In genomic region chr3:51968883-51969674, GRCh38 we compare ENCODE assay signal across 10 cellular contexts. TPM values are rescaled to one million over a fixed set of nuclear protein-coding genes. Genes with fewer than 3 reads are reported as not detected.
A peak's percentile ranks its signal among the peaks of the same experiment; 100 is the strongest.
DNase-seq lines count a peak whose midpoint lies in the region; ATAC-seq and TF ChIP-seq lines count a peak whose summit lies in the region.
"Had no signal": no experiment of that assay in that cellular context is flagged by ENCODE, and none has a peak within 500 bp of the region (broad histone marks: within the 10 kb centered on the region; RNA-seq: fewer than 3 reads in every experiment).

No MANE protein-coding gene starts in this region.

- no peaks in the 10 kb centered on the region for H3K9me3 ChIP-seq in naive thymus-derived CD4-positive, alpha-beta T cell (ENCODE audit: control insufficient read depth in 2 of 3, low read length in 3 of 3)
- H3K9me3 ChIP-seq in testis: no peaks in the 10 kb centered on the region

- no peaks in the 10 kb centered on the region for H3K27me3 ChIP-seq in naive thymus-derived CD4-positive, alpha-beta T cell (ENCODE audit: control insufficient read depth in 2 of 2, insufficient read depth in 2 of 2, low read length in 2 of 2)
- H3K27me3 ChIP-seq in testis: no peaks in the 10 kb centered on the region

- peak overlapping the region; percentile 83 for H3K4me3 Mint-ChIP-seq in activated T-helper 1 cell treated with anti-CD3 and anti-CD28 coated beads, Interleukin-12 subunit alpha, Interleukin-12 subunit beta, Interleukin-2, Interleukin-4 antibody, amounts not matched to agents 30 ng/mL and 10 ng/mL and 1 ng/mL, durations not matched to agents 14 hours and 24 hours and 36 hours
- H3K4me3 Mint-ChIP-seq in naive thymus-derived CD4-positive, alpha-beta T cell: peak overlapping the region; percentile 12 to 95 (median 66)

- no peaks in the 10 kb centered on the region for H3K36me3 ChIP-seq in naive thymus-derived CD4-positive, alpha-beta T cell (ENCODE audit: control insufficient read depth in 2 of 3, insufficient read depth in 3 of 3, low read length in 3 of 3)
- H3K36me3 ChIP-seq in testis (ENCODE audit: low read depth, missing control alignments): no peaks in the 10 kb centered on the region

- H3K4me1 Mint-ChIP-seq in activated T-helper 1 cell treated with anti-CD3 and anti-CD28 coated beads, Interleukin-12 subunit alpha, Interleukin-12 subunit beta, Interleukin-2, Interleukin-4 antibody, amounts not matched to agents 30 ng/mL and 10 ng/mL and 1 ng/mL, durations not matched to agents 14 hours and 24 hours and 36 hours (ENCODE audit: low read depth): peaks cover 12% of the 10 kb centered on the region
- peaks cover 27 to 57% (median 34%) of the 10 kb centered on the region in 7 donors for H3K4me1 Mint-ChIP-seq in naive thymus-derived CD4-positive, alpha-beta T cell

- no peak for TF ChIP-seq POLR2A in testis (IDR thresholded peaks at IDR 0.05)

- no peak for ATAC-seq in naive thymus-derived CD4-positive, alpha-beta T cell
- no peak for ATAC-seq in HG03045 (IDR thresholded peaks at IDR 0.05; ENCODE audit: unreplicated experiment)

- CTCF ChIA-PET in naive thymus-derived CD4-positive, alpha-beta T cell (lab: Charles Lee): interaction anchor here (1.6 kb wide), 1 partner anchor 14 kb away, joined by 5 read pairs; the partner anchor contains the start of gene ACY1

- no peaks in the 10 kb centered on the region for H3K27me3 Mint-ChIP-seq in activated T-helper 1 cell treated with anti-CD3 and anti-CD28 coated beads, Interleukin-12 subunit alpha, Interleukin-12 subunit beta, Interleukin-2, Interleukin-4 antibody, amounts not matched to agents 30 ng/mL and 10 ng/mL and 1 ng/mL, durations not matched to agents 14 hours and 24 hours and 36 hours (ENCODE audit: insufficient read depth)
- H3K27me3 Mint-ChIP-seq in naive thymus-derived CD4-positive, alpha-beta T cell: peaks cover 0 to 10% (median 0%) of the 10 kb centered on the region in 5 donors

- peak; percentile 57 for DNase-seq in ELF-1 (ENCODE audit: low read depth, low spot score)
- no peak for DNase-seq in activated T-helper 1 cell treated with anti-CD3 and anti-CD28 coated beads, Interleukin-12 subunit alpha, Interleukin-12 subunit beta, Interleukin-2, Interleukin-4 antibody, amounts not matched to agents 30 ng/mL and 10 ng/mL and 1 ng/mL, durations not matched to agents 14 hours and 24 hours and 36 hours (ENCODE audit: low spot score)
- no peak for DNase-seq in naive thymus-derived CD4-positive, alpha-beta T cell
- DNase-seq in SKM-1 (lab: John Stamatoyannopoulos, UW; ENCODE audit: unreplicated experiment): no peak
- DNase-seq in testis: no peak
- DNase-seq: activated effector memory CD4-positive, alpha-beta T cell treated with anti-CD3 and anti-CD28 coated beads, Interleukin-2, amount 50 U/mL, for 16 hours; effector CD8-positive, alpha-beta T cell; T1000 had no signal

- H3K36me3 Mint-ChIP-seq in activated T-helper 1 cell treated with anti-CD3 and anti-CD28 coated beads, Interleukin-12 subunit alpha, Interleukin-12 subunit beta, Interleukin-2, Interleukin-4 antibody, amounts not matched to agents 30 ng/mL and 10 ng/mL and 1 ng/mL, durations not matched to agents 14 hours and 24 hours and 36 hours (ENCODE audit: low read depth): peaks cover 7% of the 10 kb centered on the region
- H3K36me3 Mint-ChIP-seq in naive thymus-derived CD4-positive, alpha-beta T cell: peaks cover 0 to 5% (median 0%) of the 10 kb centered on the region in 5 donors

- H3K9me3 Mint-ChIP-seq in activated T-helper 1 cell treated with anti-CD3 and anti-CD28 coated beads, Interleukin-12 subunit alpha, Interleukin-12 subunit beta, Interleukin-2, Interleukin-4 antibody, amounts not matched to agents 30 ng/mL and 10 ng/mL and 1 ng/mL, durations not matched to agents 14 hours and 24 hours and 36 hours: no peaks in the 10 kb centered on the region
- no peaks in the 10 kb centered on the region for H3K9me3 Mint-ChIP-seq in naive thymus-derived CD4-positive, alpha-beta T cell

- TF ChIP-seq CTCF in C4-2B (conservative IDR thresholded peaks at IDR 0.05) (no peak), testis (IDR thresholded peaks at IDR 0.05) (no peak)

- peak overlapping the region; percentile 83 for H3K27ac ChIP-seq in C4-2B
- H3K27ac ChIP-seq in naive thymus-derived CD4-positive, alpha-beta T cell (ENCODE audit: low read depth, low read length): no peak overlapping the region
- H3K27ac ChIP-seq in testis: no peak overlapping the region

- intact Hi-C loops in activated T-helper 1 cell treated with anti-CD3 and anti-CD28 coated beads, Interleukin-12 subunit alpha, Interleukin-12 subunit beta, Interleukin-2, Interleukin-4 antibody, amounts not matched to agents 30 ng/mL and 10 ng/mL and 1 ng/mL, durations not matched to agents 14 hours and 24 hours and 36 hours (cut with micrococcal nuclease): no loop called here
- intact Hi-C loops in naive thymus-derived CD4-positive, alpha-beta T cell (cut with micrococcal nuclease): no loop called here
- intact Hi-C loops in testis (cut with DNase I; ENCODE audit: low total_unique reads): no loop called here

- H3K4me1 ChIP-seq in naive thymus-derived CD4-positive, alpha-beta T cell (ENCODE audit: control insufficient read depth in 2 of 2, insufficient read depth in 2 of 2, low read length in 2 of 2): peaks cover 8 to 9% of the 10 kb centered on the region in 2 donors
- peaks cover 20% of the 10 kb centered on the region for H3K4me1 ChIP-seq in testis

- no peak overlapping the region for H3K4me3 ChIP-seq in naive thymus-derived CD4-positive, alpha-beta T cell (ENCODE audit: low read length)
- H3K4me3 ChIP-seq in testis: no peak overlapping the region

- 83 to 93% methylated on average over 4 to 6 of the region's 6 CpGs for WGBS in testis, 2 donors

- POLR2A ChIA-PET in naive thymus-derived CD4-positive, alpha-beta T cell (lab: Charles Lee): interaction anchor here (0.5 to 3.6 kb wide), 6 partner anchors 13 to 700 kb away, joined by 3 to 16 read pairs (median 3); partner anchors contain the start of genes ACY1 and DUSP7

- peak overlapping the region; percentile 52 for H3K27ac Mint-ChIP-seq in activated T-helper 1 cell treated with anti-CD3 and anti-CD28 coated beads, Interleukin-12 subunit alpha, Interleukin-12 subunit beta, Interleukin-2, Interleukin-4 antibody, amounts not matched to agents 30 ng/mL and 10 ng/mL and 1 ng/mL, durations not matched to agents 14 hours and 24 hours and 36 hours
- H3K27ac Mint-ChIP-seq in naive thymus-derived CD4-positive, alpha-beta T cell: peak overlapping the region in 8 of 9 donors; percentile 4 to 77 (median 50)

RNA-seq across cellular contexts. Expression of gene PCBP4, which starts 1.8 kb away (rescaled TPM):
- 14.8 and 18.0 TPM in 2 replicates for total RNA-seq in activated T-helper 1 cell treated with anti-CD3 and anti-CD28 coated beads, Interleukin-12 subunit alpha, Interleukin-12 subunit beta, Interleukin-2, Interleukin-4 antibody, amounts not matched to agents 30 ng/mL and 10 ng/mL and 1 ng/mL, durations not matched to agents 14 hours and 24 hours and 36 hours
- 10 to 100 TPM; 12.1 to 21.1 (median 15.0) TPM for total RNA-seq in naive thymus-derived CD4-positive, alpha-beta T cell
- polyA plus RNA-seq in naive thymus-derived CD4-positive, alpha-beta T cell: 10 to 100 TPM in 1 of 2 donors, 1 to 10 TPM in 1; 8.0 to 10.8 TPM
- 10 to 100 TPM; 47.1 to 54.1 TPM for total RNA-seq in testis
- polyA plus RNA-seq in testis (ENCODE audit: insufficient read depth, low read depth, low replicate concordance): 35.8 TPM

RNA-seq across cellular contexts. Expression of gene ABHD14B, which starts 4.8 kb away (rescaled TPM):
- 37.9 and 38.0 TPM in 2 replicates for total RNA-seq in activated T-helper 1 cell treated with anti-CD3 and anti-CD28 coated beads, Interleukin-12 subunit alpha, Interleukin-12 subunit beta, Interleukin-2, Interleukin-4 antibody, amounts not matched to agents 30 ng/mL and 10 ng/mL and 1 ng/mL, durations not matched to agents 14 hours and 24 hours and 36 hours
- 10 to 100 TPM; 25.0 to 80.8 (median 54.5) TPM for total RNA-seq in naive thymus-derived CD4-positive, alpha-beta T cell
- polyA plus RNA-seq in naive thymus-derived CD4-positive, alpha-beta T cell: 10 to 100 TPM; 88.1 to 91.5 TPM
- total RNA-seq in testis: 10 to 100 TPM; 26.7 to 27.1 TPM
- polyA plus RNA-seq in testis (ENCODE audit: insufficient read depth, low read depth, low replicate concordance): 26.0 TPM

RNA-seq across cellular contexts. Expression of gene ABHD14A, which starts 5.8 kb away (rescaled TPM):
- total RNA-seq in activated T-helper 1 cell treated with anti-CD3 and anti-CD28 coated beads, Interleukin-12 subunit alpha, Interleukin-12 subunit beta, Interleukin-2, Interleukin-4 antibody, amounts not matched to agents 30 ng/mL and 10 ng/mL and 1 ng/mL, durations not matched to agents 14 hours and 24 hours and 36 hours: 12.8 and 13.3 TPM in 2 replicates
- 10 to 100 TPM in 4 of 5 experiments, 1 to 10 TPM in 1; 9.9 to 23.7 (median 14.7) TPM for total RNA-seq in naive thymus-derived CD4-positive, alpha-beta T cell
- polyA plus RNA-seq in naive thymus-derived CD4-positive, alpha-beta T cell: 10 to 100 TPM; 76.3 to 96.9 TPM
- total RNA-seq in testis: 10 to 100 TPM; 38.9 to 51.6 TPM
- 27.7 TPM for polyA plus RNA-seq in testis (ENCODE audit: insufficient read depth, low read depth, low replicate concordance)

RNA-seq across cellular contexts. Expression of gene GPR62, which starts 13.9 kb away (rescaled TPM):
- not detected in 2 replicates for total RNA-seq in activated T-helper 1 cell treated with anti-CD3 and anti-CD28 coated beads, Interleukin-12 subunit alpha, Interleukin-12 subunit beta, Interleukin-2, Interleukin-4 antibody, amounts not matched to agents 30 ng/mL and 10 ng/mL and 1 ng/mL, durations not matched to agents 14 hours and 24 hours and 36 hours
- not detected for total RNA-seq in naive thymus-derived CD4-positive, alpha-beta T cell
- polyA plus RNA-seq in naive thymus-derived CD4-positive, alpha-beta T cell: under 1 TPM in 1 of 2 donors, not detected in 1; 0.08 TPM
- under 1 TPM; 0.39 to 0.50 TPM for total RNA-seq in testis
- polyA plus RNA-seq in testis (ENCODE audit: insufficient read depth, low read depth, low replicate concordance): 0.18 TPM

RNA-seq across cellular contexts. Expression of gene ACY1, which starts 14.3 kb away (rescaled TPM):
- 58.0 and 58.5 TPM in 2 replicates for total RNA-seq in activated T-helper 1 cell treated with anti-CD3 and anti-CD28 coated beads, Interleukin-12 subunit alpha, Interleukin-12 subunit beta, Interleukin-2, Interleukin-4 antibody, amounts not matched to agents 30 ng/mL and 10 ng/mL and 1 ng/mL, durations not matched to agents 14 hours and 24 hours and 36 hours
- 10 to 100 TPM in 4 of 5 experiments, 1 to 10 TPM in 1; 7.8 to 28.3 (median 12.0) TPM for total RNA-seq in naive thymus-derived CD4-positive, alpha-beta T cell
- 10 to 100 TPM; 12.4 to 13.3 TPM for polyA plus RNA-seq in naive thymus-derived CD4-positive, alpha-beta T cell
- 10 to 100 TPM; 16.0 to 17.1 TPM for total RNA-seq in testis
- polyA plus RNA-seq in testis (ENCODE audit: insufficient read depth, low read depth, low replicate concordance): 26.7 TPM
